Comparison of ENCODE assay signal across 8 cellular contexts in the genomic region with DNA sequence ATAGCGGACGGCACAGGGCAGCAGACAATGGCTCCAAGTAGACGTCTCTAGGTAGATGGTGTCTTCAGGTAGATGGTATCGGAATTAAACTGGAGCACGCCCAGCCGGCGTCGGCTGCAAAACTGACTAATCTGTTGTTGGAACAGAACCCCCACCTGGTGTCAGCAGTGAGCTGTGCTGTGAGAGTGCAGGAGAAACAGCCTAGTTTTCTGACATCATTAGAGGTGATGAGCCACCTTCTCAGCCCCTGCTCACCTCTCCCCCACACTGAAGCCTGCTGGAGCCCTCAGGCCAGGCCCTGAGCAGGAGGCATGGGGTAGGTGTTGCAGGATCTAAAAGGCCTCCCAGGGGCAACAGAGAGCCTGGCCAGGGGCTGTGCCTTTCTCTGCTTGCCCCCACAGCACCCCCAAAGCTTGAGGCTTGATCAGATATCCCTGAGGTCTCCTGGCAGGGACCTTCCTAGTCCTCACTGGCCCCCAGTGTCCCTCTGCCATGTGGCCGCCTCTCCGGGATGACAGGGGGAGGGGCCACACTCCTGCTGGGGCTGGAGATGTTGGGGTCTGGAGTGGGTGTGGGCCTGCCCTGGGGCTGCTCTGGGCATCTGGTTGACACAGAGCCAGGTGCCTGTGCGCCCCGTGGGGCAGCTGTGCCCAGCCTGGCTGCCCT. TPM values are rescaled to one million over a fixed set of nuclear protein-coding genes. Genes with fewer than 3 reads are reported as not detected.
DNase-seq lines count a peak whose midpoint lies in the region; ATAC-seq and TF ChIP-seq lines count a peak whose summit lies in the region.

No MANE protein-coding gene starts in this region.

- ATAC-seq in HG02798 (IDR thresholded peaks at IDR 0.05; ENCODE audit: poor library complexity, unreplicated experiment): no peak
- ATAC-seq in GM18861 (IDR thresholded peaks at IDR 0.05; ENCODE audit: unreplicated experiment): no peak

- H3K27ac ChIP-seq in BLaER1 treated with 17β-estradiol and CSF1 and Interleukin-3, amounts not matched to agents 10 nM and 100 nM: no peak overlapping the region; a peak in 1 of 22 replicates
- no peak overlapping the region for H3K27ac ChIP-seq in adrenal gland

- H3K9ac ChIP-seq in BLaER1 treated with 17β-estradiol and CSF1 and Interleukin-3, amounts not matched to agents 10 nM and 100 nM: no peak overlapping the region

- DNase-seq in HCEC 1CT (peak; percentile 30), SW 1271 (lab: John Stamatoyannopoulos, UW) (peak; percentile 17 to 21), adrenal gland (peak in 6 of 7 donors; percentile 56 to 76 (median 62)), left kidney (ENCODE audit: low read depth, low spot score) (peak; percentile 83)
- peak; percentile 43 for DNase-seq in stimulated activated CD8-positive, alpha-beta memory T cell treated with anti-CD3 and anti-CD28 coated beads, Interleukin-7, amount 100 ng/mL, for 24 hours (ENCODE audit: low read depth)

- H3K27me3 ChIP-seq in BLaER1 treated with 17β-estradiol and CSF1 and Interleukin-3, amounts not matched to agents 10 nM and 100 nM: peaks cover 0 to 72% (median 3%) of the 10 kb centered on the region in 11 experiments; a peak in 8 of 22 replicates
- no peaks in the 10 kb centered on the region for H3K27me3 ChIP-seq in adrenal gland

- intact Hi-C loops in adrenal gland (cut with DNase I): no loop called here

- WGBS in adrenal gland, 4 donors: 38 to 59% (median 45%) methylated on average over 6 to 12 of the region's 12 CpGs

- H3K9me3 ChIP-seq in BLaER1 treated with 17β-estradiol and CSF1 and Interleukin-3, amounts not matched to agents 10 nM and 100 nM (replicated peaks in 1 of 11): no peaks in the 10 kb centered on the region
- no peaks in the 10 kb centered on the region for H3K9me3 ChIP-seq in adrenal gland (replicated peaks in 1 of 3)

- no peaks in the 10 kb centered on the region for H3K36me3 ChIP-seq in BLaER1 treated with 17β-estradiol and CSF1 and Interleukin-3, amounts not matched to agents 10 nM and 100 nM
- no peaks in the 10 kb centered on the region for H3K36me3 ChIP-seq in adrenal gland (replicated peaks in 1 of 2)

- no peak for TF ChIP-seq POLR2A in adrenal gland (IDR thresholded peaks at IDR 0.05)

- no peak overlapping the region for H3K4me3 ChIP-seq in BLaER1 treated with 17β-estradiol and CSF1 and Interleukin-3, amounts not matched to agents 10 nM and 100 nM
- H3K4me3 ChIP-seq in adrenal gland: no peak overlapping the region

- H3K4me2 ChIP-seq in BLaER1 treated with 17β-estradiol and CSF1 and Interleukin-3, amounts not matched to agents 10 nM and 100 nM: peak overlapping the region in 6 of 11 experiments; percentile 4 to 30 (median 8); a peak in 6 of 22 replicates

- H4K20me1 ChIP-seq in BLaER1 treated with 17β-estradiol and CSF1 and Interleukin-3, amounts not matched to agents 10 nM and 100 nM: peaks cover 0 to 12% (median 0%) of the 10 kb centered on the region in 11 experiments; a peak in 2 of 22 replicates

- peaks cover 0 to 47% (median 34%) of the 10 kb centered on the region in 10 experiments; a peak in 17 of 20 replicates for H3K4me1 ChIP-seq in BLaER1 treated with 17β-estradiol and CSF1 and Interleukin-3, amounts not matched to agents 10 nM and 100 nM
- H3K4me1 ChIP-seq in adrenal gland (replicated peaks in 1 of 2): no peaks in the 10 kb centered on the region

- peak in 5 of 6 experiments; percentile 28 to 48 (median 37) for TF ChIP-seq CTCF in adrenal gland (IDR thresholded peaks at IDR 0.05)

RNA-seq across cellular contexts. Expression of gene HELZ2, which starts 6.9 kb away (rescaled TPM):
- total RNA-seq in adrenal gland: 10 to 100 TPM; 17.5 to 54.4 (median 33.2) TPM
- 10 to 100 TPM in 1 of 3 donors, 1 to 10 TPM in 2; 4.0 to 18.7 (median 4.3) TPM for polyA plus RNA-seq in adrenal gland

RNA-seq across cellular contexts. Expression of gene FNDC11, which starts 27.0 kb away (rescaled TPM):
- total RNA-seq in adrenal gland: under 1 TPM in 5 of 8 donors, not detected in 3; 0.25 to 0.83 (median 0.42) TPM
- polyA plus RNA-seq in adrenal gland: under 1 TPM in 2 of 3 donors, not detected in 1; 0.20 to 0.64 TPM

RNA-seq across cellular contexts. Expression of gene SRMS, which starts 33.4 kb away (rescaled TPM):
- not detected for total RNA-seq in adrenal gland
- not detected for polyA plus RNA-seq in adrenal gland

RNA-seq across cellular contexts. Expression of gene PTK6, which starts 43.8 kb away (rescaled TPM):
- total RNA-seq in adrenal gland: under 1 TPM in 5 of 8 donors, not detected in 3; 0.19 to 0.41 (median 0.36) TPM
- polyA plus RNA-seq in adrenal gland: under 1 TPM in 2 of 3 donors, not detected in 1; 0.27 to 0.72 TPM

RNA-seq across cellular contexts. Expression of gene GMEB2, which starts 46.0 kb away (rescaled TPM):
- 10 to 100 TPM in 6 of 8 donors, 1 to 10 TPM in 2; 8.8 to 18.2 (median 12.5) TPM for total RNA-seq in adrenal gland
- 10 to 100 TPM in 2 of 3 donors, 1 to 10 TPM in 1; 4.2 to 13.9 (median 13.6) TPM for polyA plus RNA-seq in adrenal gland

Comparison
In these comparisons a context has a peak if more than half of its experiments do, and no peak if none do; other contexts are left out.
1. DNase-seq: peak in every context shown above with its lines; median percentile 83 in left kidney; 62 in adrenal gland; 43 in stimulated activated CD8-positive, alpha-beta memory T cell treated with anti-CD3 and anti-CD28 coated beads, Interleukin-7, amount 100 ng/mL, for 24 hours; 30 in HCEC 1CT; 19 in SW 1271.